Comparison of ENCODE assay signal across 32 cellular contexts in genomic region chr1:91006113-91006908, GRCh38. TPM values are rescaled to one million over a fixed set of nuclear protein-coding genes. Genes with fewer than 3 reads are reported as not detected.
DNase-seq lines count a peak whose midpoint lies in the region; ATAC-seq and TF ChIP-seq lines count a peak whose summit lies in the region.
"Had no signal": no experiment of that assay in that cellular context is flagged by ENCODE, and none has a peak within 500 bp of the region (broad histone marks: within the 10 kb centered on the region; RNA-seq: fewer than 3 reads in every experiment).

No MANE protein-coding gene starts in this region.

- TF ChIP-seq CTCF in Panc1 (IDR thresholded peaks at IDR 0.05), result no peak

- CTCF ChIA-PET in Panc1 (lab: Charles Lee), result no interaction called here

- peaks cover 76% of the 10 kb centered on the region for H3K4me1 Mint-ChIP-seq in activated naive CD8-positive, alpha-beta T cell (ENCODE audit: low read depth)
- H3K4me1 Mint-ChIP-seq in activated naive CD8-positive, alpha-beta T cell treated with anti-CD3 and anti-CD28 coated beads, Interleukin-2, amount 50 U/mL, for 24 hours, result peaks cover 74% of the 10 kb centered on the region
- H3K4me1 Mint-ChIP-seq in effector memory CD8-positive, alpha-beta T cell (ENCODE audit: low read depth in 2 of 2), result peaks cover 47 to 76% of the 10 kb centered on the region in 2 donors

- intact Hi-C loops in Panc1 (cut with micrococcal nuclease; ENCODE audit: unreplicated experiment), result no loop called here

- no peak for DNase-seq in activated naive CD8-positive, alpha-beta T cell treated with anti-CD3 and anti-CD28 coated beads, Interleukin-2, amount 50 U/mL, for 24 hours
- no peak for DNase-seq in Panc1 (ENCODE audit: low read depth, low spot score)
- no peak for DNase-seq in effector memory CD8-positive, alpha-beta T cell
- DNase-seq in superior temporal gyrus (ENCODE audit: extremely low spot score), result no peak
- no peak for DNase-seq in effector memory CD4-positive, alpha-beta T cell
- DNase-seq: activated CD4-positive, alpha-beta T cell treated with anti-CD3 and anti-CD28 coated beads, Interleukin-2, amount 50 U/mL, for 48 hours; activated CD8-positive, alpha-beta memory T cell treated with anti-CD3 and anti-CD28 coated beads, Interleukin-2, amount 50 U/mL, for 48 hours; activated naive CD4-positive, alpha-beta T cell treated with anti-CD3 and anti-CD28 coated beads, Interleukin-2, amount 50 U/mL, for 16 hours; AML-193; anterior cingulate cortex; glutamatergic neuron; mesenchymal stem cell; NCI-H1092; NCI-H1694; NCI-H446; NCI-H774; right lobe of liver; SJCRH30; spleen; stimulated activated CD4-positive, alpha-beta T cell treated with anti-CD3 and anti-CD28 coated beads, Interleukin-2, amount 100 ng/mL, for 24 hours; SW 1271; T-helper 9 cell had no signal

- no peak for ATAC-seq in activated naive CD8-positive, alpha-beta T cell treated with anti-CD3 and anti-CD28 coated beads, Interleukin-2, amount 50 U/mL, for 24 hours
- ATAC-seq in Panc1 (0 out of 2 replicates have a peak, but pooled peaks have one; percentile 53), GM19452 (IDR thresholded peaks at IDR 0.05; ENCODE audit: unreplicated experiment) (no peak), HG02970 (IDR thresholded peaks at IDR 0.05; ENCODE audit: low FRiP score, unreplicated experiment) (no peak)
- ATAC-seq in effector memory CD8-positive, alpha-beta T cell (replicated peaks), result no peak
- ATAC-seq: left lobe of liver had no signal

- H3K36me3 ChIP-seq in Panc1 (ENCODE audit: control insufficient read depth, insufficient read depth, low read length), result no peaks in the 10 kb centered on the region
- H3K36me3 ChIP-seq in effector memory CD4-positive, alpha-beta T cell (ENCODE audit: control insufficient read depth, insufficient read depth, low read length), result no peaks in the 10 kb centered on the region
- H3K36me3 ChIP-seq: neutrophil, prostate gland, right lobe of liver, spleen, thoracic aorta had no signal

- no peak overlapping the region for H3K27ac ChIP-seq in Panc1 (ENCODE audit: low read length)
- no peak overlapping the region for H3K27ac ChIP-seq in effector memory CD4-positive, alpha-beta T cell (ENCODE audit: insufficient read depth, low read length, poor library complexity, severe bottlenecking)
- H3K27ac ChIP-seq: neutrophil, prostate gland, right lobe of liver, SJCRH30, spleen, thoracic aorta, VCaP had no signal

- no peaks in the 10 kb centered on the region for H3K27me3 Mint-ChIP-seq in activated naive CD8-positive, alpha-beta T cell
- H3K27me3 Mint-ChIP-seq in activated naive CD8-positive, alpha-beta T cell treated with anti-CD3 and anti-CD28 coated beads, Interleukin-2, amount 50 U/mL, for 24 hours, result no peaks in the 10 kb centered on the region
- no peaks in the 10 kb centered on the region for H3K27me3 Mint-ChIP-seq in effector memory CD8-positive, alpha-beta T cell
- H3K27me3 Mint-ChIP-seq: stimulated activated naive CD8-positive, alpha-beta T cell treated with anti-CD3 and anti-CD28 coated beads, Interleukin-15, Interleukin-2, amounts not matched to agents 100 ng/mL and 50 ng/mL, for 24 hours had no signal

- H3K36me3 Mint-ChIP-seq in activated naive CD8-positive, alpha-beta T cell, result peaks cover 19% of the 10 kb centered on the region
- H3K36me3 Mint-ChIP-seq in activated naive CD8-positive, alpha-beta T cell treated with anti-CD3 and anti-CD28 coated beads, Interleukin-2, amount 50 U/mL, for 24 hours (ENCODE audit: low read depth), result peaks cover 48% of the 10 kb centered on the region
- H3K36me3 Mint-ChIP-seq in effector memory CD8-positive, alpha-beta T cell (ENCODE audit: insufficient read depth), result peaks cover 10% of the 10 kb centered on the region

- peaks cover 11% of the 10 kb centered on the region for H3K9me3 Mint-ChIP-seq in activated naive CD8-positive, alpha-beta T cell (ENCODE audit: low read depth)
- H3K9me3 Mint-ChIP-seq in activated naive CD8-positive, alpha-beta T cell treated with anti-CD3 and anti-CD28 coated beads, Interleukin-2, amount 50 U/mL, for 24 hours, result peaks cover 12% of the 10 kb centered on the region
- no peaks in the 10 kb centered on the region for H3K9me3 Mint-ChIP-seq in effector memory CD8-positive, alpha-beta T cell

- POLR2A ChIA-PET in Panc1 (lab: Charles Lee), result no interaction called here

- H3K27me3 ChIP-seq in Panc1 (ENCODE audit: control insufficient read depth, insufficient read depth, low read length), result no peaks in the 10 kb centered on the region
- H3K27me3 ChIP-seq in effector memory CD4-positive, alpha-beta T cell (replicated peaks; ENCODE audit: control insufficient read depth, insufficient read depth, low read length, poor library complexity, severe bottlenecking), result no peaks in the 10 kb centered on the region
- H3K27me3 ChIP-seq: neutrophil, right lobe of liver, SJCRH30, spleen had no signal

- peaks cover 10% of the 10 kb centered on the region; the same call in 1 of the 2 replicates for H3K9me3 ChIP-seq in Panc1 (ENCODE audit: control insufficient read depth, insufficient read depth, low read depth, low read length)
- H3K9me3 ChIP-seq in effector memory CD4-positive, alpha-beta T cell (ENCODE audit: control insufficient read depth, low read length), result no peaks in the 10 kb centered on the region
- H3K9me3 ChIP-seq: neutrophil, prostate gland, right lobe of liver, thoracic aorta had no signal

- in situ Hi-C loops in Panc1 (cut with HindIII; ENCODE audit: low pct_unique_long_range_greater_than_20kb, low sequenced_read_pairs), result no loop called here

- H3K4me3 ChIP-seq in Panc1 (ENCODE audit: low read depth in 2 of 2, low read length in 2 of 2), result no peak overlapping the region
- no peak overlapping the region for H3K4me3 ChIP-seq in effector memory CD4-positive, alpha-beta T cell (ENCODE audit: insufficient read depth, low read depth, low read length, poor library complexity, severe bottlenecking)
- H3K4me3 ChIP-seq: prostate gland, right lobe of liver, SJCRH30, spleen, thoracic aorta had no signal

- H3K27ac Mint-ChIP-seq in activated naive CD8-positive, alpha-beta T cell, result peak overlapping the region; percentile 36
- H3K27ac Mint-ChIP-seq in activated naive CD8-positive, alpha-beta T cell treated with anti-CD3 and anti-CD28 coated beads, Interleukin-2, amount 50 U/mL, for 24 hours, result no peak overlapping the region
- peak overlapping the region in 1 of 2 donors; percentile 6 for H3K27ac Mint-ChIP-seq in effector memory CD8-positive, alpha-beta T cell
- H3K27ac Mint-ChIP-seq: endodermal cell; stimulated activated naive CD8-positive, alpha-beta T cell treated with anti-CD3 and anti-CD28 coated beads, Interleukin-15, Interleukin-2, amounts not matched to agents 100 ng/mL and 50 ng/mL, for 24 hours had no signal

- H3K4me1 ChIP-seq in Panc1 (ENCODE audit: control insufficient read depth, insufficient read depth, low read length), result peaks cover 6% of the 10 kb centered on the region
- H3K4me1 ChIP-seq in effector memory CD4-positive, alpha-beta T cell (ENCODE audit: control insufficient read depth, insufficient read depth, low read length, poor library complexity, severe bottlenecking), result no peaks in the 10 kb centered on the region
- H3K4me1 ChIP-seq: prostate gland, SJCRH30 had no signal

- peak overlapping the region; percentile 9 for H3K4me3 Mint-ChIP-seq in activated naive CD8-positive, alpha-beta T cell
- no peak overlapping the region for H3K4me3 Mint-ChIP-seq in activated naive CD8-positive, alpha-beta T cell treated with anti-CD3 and anti-CD28 coated beads, Interleukin-2, amount 50 U/mL, for 24 hours
- H3K4me3 Mint-ChIP-seq in effector memory CD8-positive, alpha-beta T cell, result peak overlapping the region; percentile 1 to 25
- H3K4me3 Mint-ChIP-seq: endodermal cell; stimulated activated naive CD8-positive, alpha-beta T cell treated with anti-CD3 and anti-CD28 coated beads, Interleukin-15, Interleukin-2, amounts not matched to agents 100 ng/mL and 50 ng/mL, for 24 hours had no signal

- BruUV-seq in Panc1 (replicated peaks; lab: Mats Ljungman, UMichigan), result no TSS peak

RNA-seq across cellular contexts. Expression of gene ZNF644, which starts 15.5 kb away (rescaled TPM):
- total RNA-seq in Panc1 (2021; ENCODE audit: unreplicated experiment), result 74.2 TPM
- polyA plus RNA-seq in Panc1 (2012; ENCODE audit: insufficient read length), result 21.7 TPM
